ENCODE assay signal across 39 cellular contexts in genomic region chr7:48811071-48811470, GRCh38.
"Had no signal": no experiment of that assay in that cellular context is flagged by ENCODE, and none has a peak within 500 bp of the region (broad histone marks: within the 10 kb centered on the region; RNA-seq: fewer than 3 reads in every experiment).

No MANE protein-coding gene starts in this region.

- H3K4me3 ChIP-seq: adrenal gland, ascending aorta, body of pancreas, breast epithelium, cardiac muscle cell had no signal

- H3K36me3 ChIP-seq: adrenal gland, ascending aorta, brain microvascular endothelial cell, breast epithelium, cardiac muscle cell had no signal

- H3K9me3 Mint-ChIP-seq: activated naive CD4-positive, alpha-beta T cell treated with anti-CD3 and anti-CD28 coated beads for 36 hours; activated naive CD4-positive, alpha-beta T cell treated with anti-CD3 and anti-CD28 coated beads, Interleukin-2, amount 10 ng/mL, durations not matched to agents 7 days and 5 days; activated naive CD4-positive, alpha-beta T cell treated with anti-CD3 and anti-CD28 coated beads, Interleukin-2, amount 50 U/mL, for 24 hours; activated naive CD8-positive, alpha-beta T cell treated with anti-CD3 and anti-CD28 coated beads for 36 hours; activated naive CD8-positive, alpha-beta T cell treated with anti-CD3 and anti-CD28 coated beads, Interleukin-2, amount 10 ng/mL, durations not matched to agents 7 days and 5 days; activated naive CD8-positive, alpha-beta T cell treated with anti-CD3 and anti-CD28 coated beads, Interleukin-2, amount 50 U/mL, for 24 hours; activated T-cell treated with anti-CD3 and anti-CD28 coated beads, Interleukin-2, amount 50 U/mL, for 24 hours; activated T-helper 1 cell treated with anti-CD3 and anti-CD28 coated beads, Interleukin-12 subunit alpha, Interleukin-12 subunit beta, Interleukin-2, Interleukin-4 antibody, amounts not matched to agents 30 ng/mL and 10 ng/mL and 1 ng/mL, durations not matched to agents 14 hours and 24 hours and 36 hours; activated T-helper 2 cell treated with anti-CD3 and anti-CD28 coated beads, Interferon-gamma antibody, Interleukin-2, Interleukin-4, amounts not matched to agents 10 μg/mL and 5 μg/mL and 100 μg/mL, durations not matched to agents 14 hours and 24 hours and 36 hours; brain had no signal

- H3K9me3 ChIP-seq: adrenal gland, ascending aorta, body of pancreas, breast epithelium had no signal

- H3K27ac ChIP-seq: adrenal gland, ascending aorta, body of pancreas, brain microvascular endothelial cell, breast epithelium, cardiac muscle cell had no signal

- DNase-seq: activated effector memory CD4-positive, alpha-beta T cell treated with anti-CD3 and anti-CD28 coated beads, Interleukin-2, amount 50 U/mL, for 16 hours; activated effector memory CD4-positive, alpha-beta T cell treated with Interleukin-2 at 50 U/mL for 16 hours; activated gamma-delta T cell; activated gamma-delta T cell treated with Interleukin-2 at 50 U/mL for 16 hours; activated naive CD4-positive, alpha-beta T cell; activated naive CD4-positive, alpha-beta T cell treated with anti-CD3 and anti-CD28 coated beads for 36 hours; activated naive CD4-positive, alpha-beta T cell treated with anti-CD3 and anti-CD28 coated beads, Interleukin-2, amount 10 ng/mL, durations not matched to agents 7 days and 5 days; activated naive CD4-positive, alpha-beta T cell treated with anti-CD3 and anti-CD28 coated beads, Interleukin-2, amount 50 U/mL, for 16 hours; activated naive CD4-positive, alpha-beta T cell treated with Interleukin-2 at 50 U/mL for 16 hours; activated naive CD8-positive, alpha-beta T cell treated with anti-CD3 and anti-CD28 coated beads for 36 hours; activated naive CD8-positive, alpha-beta T cell treated with anti-CD3 and anti-CD28 coated beads, Interleukin-2, amount 10 ng/mL, durations not matched to agents 7 days and 5 days; activated naive CD8-positive, alpha-beta T cell treated with anti-CD3 and anti-CD28 coated beads, Interleukin-2, amount 50 U/mL, for 24 hours; activated T-cell treated with anti-CD3 and anti-CD28 coated beads, Interleukin-2, amount 50 U/mL, for 1 hour; activated T-cell treated with anti-CD3 and anti-CD28 coated beads, Interleukin-2, amount 50 U/mL, for 24 hours; activated T-cell treated with anti-CD3 and anti-CD28 coated beads, Interleukin-2, amount 50 U/mL, for 4 hours; activated T-cell treated with anti-CD3 and anti-CD28 coated beads, Interleukin-2, amount 50 U/mL, for 48 hours; activated T-cell treated with anti-CD3 and anti-CD28 coated beads, Interleukin-2, amount 50 U/mL, for 72 hours; adrenal gland; amniotic stem cell; amygdala; anterior cingulate cortex; aorta; body of pancreas; brain microvascular endothelial cell; central memory CD4-positive, alpha-beta T cell; cerebellar nuclear complex had no signal

- H3K4me3 Mint-ChIP-seq: activated naive CD4-positive, alpha-beta T cell treated with anti-CD3 and anti-CD28 coated beads for 36 hours; activated naive CD4-positive, alpha-beta T cell treated with anti-CD3 and anti-CD28 coated beads, Interleukin-2, amount 10 ng/mL, durations not matched to agents 7 days and 5 days; activated naive CD4-positive, alpha-beta T cell treated with anti-CD3 and anti-CD28 coated beads, Interleukin-2, amount 50 U/mL, for 24 hours; activated naive CD8-positive, alpha-beta T cell; activated naive CD8-positive, alpha-beta T cell treated with anti-CD3 and anti-CD28 coated beads for 36 hours; activated naive CD8-positive, alpha-beta T cell treated with anti-CD3 and anti-CD28 coated beads, Interleukin-2, amount 10 ng/mL, durations not matched to agents 7 days and 5 days; activated naive CD8-positive, alpha-beta T cell treated with anti-CD3 and anti-CD28 coated beads, Interleukin-2, amount 50 U/mL, for 24 hours; activated T-cell treated with anti-CD3 and anti-CD28 coated beads, Interleukin-2, amount 50 U/mL, for 24 hours; activated T-cell treated with anti-CD3 and anti-CD28 coated beads, Interleukin-2, amount 50 U/mL, for 4 hours; activated T-cell treated with anti-CD3 and anti-CD28 coated beads, Interleukin-2, amount 50 U/mL, for 72 hours; activated T-helper 1 cell treated with anti-CD3 and anti-CD28 coated beads, Interleukin-12 subunit alpha, Interleukin-12 subunit beta, Interleukin-2, Interleukin-4 antibody, amounts not matched to agents 30 ng/mL and 10 ng/mL and 1 ng/mL, durations not matched to agents 14 hours and 24 hours and 36 hours; activated T-helper 17 cell treated with anti-CD3 and anti-CD28 coated beads, Interleukin-2, amount 50 U/mL, for 72 hours; brain; central memory CD8-positive, alpha-beta T cell had no signal

- H3K27me3 Mint-ChIP-seq: activated naive CD4-positive, alpha-beta T cell treated with anti-CD3 and anti-CD28 coated beads, Interleukin-2, amount 10 ng/mL, durations not matched to agents 7 days and 5 days; activated naive CD4-positive, alpha-beta T cell treated with anti-CD3 and anti-CD28 coated beads, Interleukin-2, amount 50 U/mL, for 24 hours; activated naive CD8-positive, alpha-beta T cell; activated naive CD8-positive, alpha-beta T cell treated with anti-CD3 and anti-CD28 coated beads for 36 hours; activated naive CD8-positive, alpha-beta T cell treated with anti-CD3 and anti-CD28 coated beads, Interleukin-2, amount 10 ng/mL, durations not matched to agents 7 days and 5 days; activated naive CD8-positive, alpha-beta T cell treated with anti-CD3 and anti-CD28 coated beads, Interleukin-2, amount 50 U/mL, for 24 hours; activated T-cell treated with anti-CD3 and anti-CD28 coated beads, Interleukin-2, amount 50 U/mL, for 24 hours; activated T-helper 17 cell treated with anti-CD3 and anti-CD28 coated beads, Interleukin-2, amount 50 U/mL, for 72 hours; central memory CD8-positive, alpha-beta T cell had no signal

- H3K4me1 Mint-ChIP-seq: activated naive CD4-positive, alpha-beta T cell treated with anti-CD3 and anti-CD28 coated beads, Interleukin-2, amount 10 ng/mL, durations not matched to agents 7 days and 5 days; activated naive CD4-positive, alpha-beta T cell treated with anti-CD3 and anti-CD28 coated beads, Interleukin-2, amount 50 U/mL, for 24 hours; activated naive CD8-positive, alpha-beta T cell treated with anti-CD3 and anti-CD28 coated beads for 36 hours; activated naive CD8-positive, alpha-beta T cell treated with anti-CD3 and anti-CD28 coated beads, Interleukin-2, amount 10 ng/mL, durations not matched to agents 7 days and 5 days; activated naive CD8-positive, alpha-beta T cell treated with anti-CD3 and anti-CD28 coated beads, Interleukin-2, amount 50 U/mL, for 24 hours; activated T-helper 17 cell treated with anti-CD3 and anti-CD28 coated beads, Interleukin-2, amount 50 U/mL, for 72 hours; brain; central memory CD8-positive, alpha-beta T cell had no signal

- FAIRE-seq: astrocyte, bronchial epithelial cell had no signal

- H3K27ac Mint-ChIP-seq: activated naive CD4-positive, alpha-beta T cell treated with anti-CD3 and anti-CD28 coated beads for 36 hours; activated naive CD4-positive, alpha-beta T cell treated with anti-CD3 and anti-CD28 coated beads, Interleukin-2, amount 10 ng/mL, durations not matched to agents 7 days and 5 days; activated naive CD4-positive, alpha-beta T cell treated with anti-CD3 and anti-CD28 coated beads, Interleukin-2, amount 50 U/mL, for 24 hours; activated naive CD4-positive, alpha-beta T cell treated with anti-CD3 and anti-CD28 coated beads, Interleukin-2, amount 50 U/mL, for 72 hours; activated naive CD8-positive, alpha-beta T cell; activated naive CD8-positive, alpha-beta T cell treated with anti-CD3 and anti-CD28 coated beads for 36 hours; activated naive CD8-positive, alpha-beta T cell treated with anti-CD3 and anti-CD28 coated beads, Interleukin-2, amount 10 ng/mL, durations not matched to agents 7 days and 5 days; activated naive CD8-positive, alpha-beta T cell treated with anti-CD3 and anti-CD28 coated beads, Interleukin-2, amount 50 U/mL, for 24 hours; activated T-cell treated with anti-CD3 and anti-CD28 coated beads, Interleukin-2, amount 50 U/mL, for 24 hours; activated T-cell treated with anti-CD3 and anti-CD28 coated beads, Interleukin-2, amount 50 U/mL, for 72 hours; activated T-helper 1 cell treated with anti-CD3 and anti-CD28 coated beads, Interleukin-12 subunit alpha, Interleukin-12 subunit beta, Interleukin-2, Interleukin-4 antibody, amounts not matched to agents 30 ng/mL and 10 ng/mL and 1 ng/mL, durations not matched to agents 14 hours and 24 hours and 36 hours; activated T-helper 17 cell treated with anti-CD3 and anti-CD28 coated beads, Interleukin-2, amount 50 U/mL, for 72 hours; activated T-helper 2 cell treated with anti-CD3 and anti-CD28 coated beads, Interferon-gamma antibody, Interleukin-2, Interleukin-4, amounts not matched to agents 10 μg/mL and 5 μg/mL and 100 μg/mL, durations not matched to agents 14 hours and 24 hours and 36 hours; brain had no signal

- ATAC-seq: activated naive CD4-positive, alpha-beta T cell treated with anti-CD3 and anti-CD28 coated beads, Interleukin-2, amount 50 U/mL, for 72 hours; activated naive CD8-positive, alpha-beta T cell treated with anti-CD3 and anti-CD28 coated beads, Interleukin-2, amount 50 U/mL, for 24 hours; activated T-cell treated with anti-CD3 and anti-CD28 coated beads, Interleukin-2, amount 50 U/mL, for 4 hours; activated T-cell treated with anti-CD3 and anti-CD28 coated beads, Interleukin-2, amount 50 U/mL, for 72 hours; activated T-helper 17 cell treated with anti-CD3 and anti-CD28 coated beads, Interleukin-2, amount 50 U/mL, for 72 hours; body of pancreas had no signal

- H3K36me3 Mint-ChIP-seq: activated naive CD4-positive, alpha-beta T cell treated with anti-CD3 and anti-CD28 coated beads, Interleukin-2, amount 10 ng/mL, durations not matched to agents 7 days and 5 days; activated naive CD4-positive, alpha-beta T cell treated with anti-CD3 and anti-CD28 coated beads, Interleukin-2, amount 50 U/mL, for 24 hours; activated naive CD4-positive, alpha-beta T cell treated with anti-CD3 and anti-CD28 coated beads, Interleukin-2, amount 50 U/mL, for 72 hours; activated naive CD8-positive, alpha-beta T cell; activated naive CD8-positive, alpha-beta T cell treated with anti-CD3 and anti-CD28 coated beads for 36 hours; activated naive CD8-positive, alpha-beta T cell treated with anti-CD3 and anti-CD28 coated beads, Interleukin-2, amount 10 ng/mL, durations not matched to agents 7 days and 5 days; brain had no signal

- H3K4me1 ChIP-seq: adrenal gland, ascending aorta, body of pancreas, breast epithelium had no signal

- H3K27me3 ChIP-seq: adrenal gland, ascending aorta, body of pancreas, brain microvascular endothelial cell, breast epithelium, cardiac muscle cell had no signal
